In the genomic region with DNA sequence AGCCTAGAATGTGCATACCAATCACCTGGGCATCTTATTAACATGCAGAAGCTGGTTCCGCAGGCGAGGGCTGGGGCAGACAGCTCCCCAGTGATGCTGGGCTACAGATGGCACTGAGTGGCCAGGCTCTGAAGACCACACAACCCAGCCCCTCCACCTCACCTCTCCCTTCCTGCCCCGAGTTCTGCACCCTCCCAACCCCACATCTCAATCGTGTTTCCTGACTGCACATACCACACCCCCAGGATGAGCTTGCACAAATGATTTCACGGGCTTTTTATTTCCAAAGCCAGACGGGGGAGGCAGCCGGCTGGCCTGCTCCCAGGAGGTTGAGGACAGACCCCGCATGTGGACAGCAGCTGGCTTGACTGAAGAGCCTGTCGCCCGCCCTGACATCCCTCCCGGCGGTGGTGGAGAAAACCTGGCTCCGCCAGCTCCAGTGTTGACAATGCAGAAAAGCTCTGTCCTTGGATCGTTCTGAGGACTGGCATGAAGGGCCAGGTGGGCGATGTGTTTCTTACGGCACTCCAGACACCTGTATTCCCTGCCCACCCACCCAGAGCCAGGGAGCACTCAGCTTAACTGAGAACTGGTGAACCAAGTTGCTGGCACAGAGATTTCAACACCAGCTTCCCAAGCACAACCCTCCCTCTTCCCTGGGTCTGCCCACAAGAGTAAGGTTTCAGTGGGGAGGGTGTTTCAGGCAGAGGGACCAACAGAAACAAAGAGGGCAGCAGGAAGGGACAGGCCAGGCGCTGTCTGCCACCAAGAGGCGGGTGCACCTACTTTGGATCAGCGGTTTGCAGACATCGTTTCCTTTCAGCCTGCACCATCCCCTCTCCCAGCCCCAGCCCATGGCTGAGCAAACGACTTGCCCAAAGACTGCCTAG, we compare ENCODE assay signal across 9 cellular contexts. TPM values are rescaled to one million over a fixed set of nuclear protein-coding genes. Genes with fewer than 3 reads are reported as not detected.
DNase-seq lines count a peak whose midpoint lies in the region; ATAC-seq, FAIRE-seq and TF ChIP-seq lines count a peak whose summit lies in the region.
"Had no signal": no experiment of that assay in that cellular context is flagged by ENCODE, and none has a peak within 500 bp of the region (broad histone marks: within the 10 kb centered on the region; RNA-seq: fewer than 3 reads in every experiment).

No MANE protein-coding gene starts in this region.

- peak overlapping the region in 2 of 12 donors; percentile 4 to 6 for H3K4me3 ChIP-seq in heart left ventricle
- H3K4me3 ChIP-seq in subcutaneous abdominal adipose tissue (ENCODE audit: low read depth in 1 of 5, low read length in 5 of 5), result no peak overlapping the region

- WGBS in heart left ventricle, 4 donors, result 30 to 59% (median 44%) methylated on average over 16 to 21 of the region's 21 CpGs

- H3K9me3 ChIP-seq in heart left ventricle (no peaks in the 10 kb centered on the region), subcutaneous abdominal adipose tissue (ENCODE audit: control insufficient read depth in 5 of 5, low read length in 5 of 5) (no peaks in the 10 kb centered on the region)

- H3K9me3 Mint-ChIP-seq in T-helper 2 cell treated with Interferon-gamma antibody and Interleukin-4, amounts not matched to agents 5 μg/mL and 100 μg/mL, for 36 hours, result peaks cover 4% of the 10 kb centered on the region
- peaks cover 4% of the 10 kb centered on the region for H3K9me3 Mint-ChIP-seq in nephron progenitor cell
- H3K9me3 Mint-ChIP-seq: neural crest cell had no signal

- no peak for TF ChIP-seq POLR2A in heart left ventricle (IDR thresholded peaks at IDR 0.05)

- H3K4me3 Mint-ChIP-seq in T-helper 2 cell treated with Interferon-gamma antibody and Interleukin-4, amounts not matched to agents 5 μg/mL and 100 μg/mL, for 36 hours, result peak overlapping the region; percentile 69
- no peak overlapping the region for H3K4me3 Mint-ChIP-seq in nephron progenitor cell
- H3K4me3 Mint-ChIP-seq: neural crest cell had no signal

- no peaks in the 10 kb centered on the region for H3K27me3 Mint-ChIP-seq in T-helper 2 cell treated with Interferon-gamma antibody and Interleukin-4, amounts not matched to agents 5 μg/mL and 100 μg/mL, for 36 hours (ENCODE audit: low read depth)
- H3K27me3 Mint-ChIP-seq in nephron progenitor cell (ENCODE audit: low read depth, poor library complexity), result peaks cover 3% of the 10 kb centered on the region

- peaks cover 50% of the 10 kb centered on the region for H3K4me1 Mint-ChIP-seq in T-helper 2 cell treated with Interferon-gamma antibody and Interleukin-4, amounts not matched to agents 5 μg/mL and 100 μg/mL, for 36 hours (ENCODE audit: low read depth)
- H3K4me1 Mint-ChIP-seq in nephron progenitor cell, result peaks cover 77% of the 10 kb centered on the region

- H3K4me1 ChIP-seq in heart left ventricle, result peaks cover 23 to 76% (median 63%) of the 10 kb centered on the region in 12 donors
- H3K4me1 ChIP-seq in subcutaneous abdominal adipose tissue (ENCODE audit: control insufficient read depth in 5 of 5, insufficient read depth in 5 of 5, low read length in 5 of 5), result peaks cover 20 to 69% (median 63%) of the 10 kb centered on the region in 5 donors

- no peak for FAIRE-seq in HTR-8/SVneo (lab: Jason Lieb, UNC)

- H3K27me3 ChIP-seq in heart left ventricle (no peaks in the 10 kb centered on the region), subcutaneous abdominal adipose tissue (ENCODE audit: control insufficient read depth in 5 of 5, insufficient read depth in 4 of 5, low read length in 5 of 5) (no peaks in the 10 kb centered on the region)

- peak overlapping the region; percentile 57 to 97 (median 92) for H3K27ac ChIP-seq in heart left ventricle
- H3K27ac ChIP-seq in subcutaneous abdominal adipose tissue (ENCODE audit: low read depth, low read length), result peak overlapping the region; percentile 90

- intact Hi-C loops in heart left ventricle (cut with DNase I), result loop anchor here in 6 of 10 donors (2.0 to 5.0 kb wide), 6 partner anchors 17 to 33 kb away; a partner anchor contains a TSS

- H3K9ac ChIP-seq in subcutaneous abdominal adipose tissue (ENCODE audit: low read length in 5 of 5), result peak overlapping the region in 1 of 5 donors; percentile 18

- DNase-seq in NCI-H1694 treated with DMSO at 0.1 percent for 48 hours (lab: John Stamatoyannopoulos, UW) (peak; percentile 27), NCI-H1694 (lab: John Stamatoyannopoulos, UW) (no peak), heart left ventricle (peak in 4 of 5 donors; percentile 52 to 67 (median 59)), HTR-8/SVneo (ENCODE audit: insufficient read length, low spot score) (no peak), nephron progenitor cell (no peak)
- DNase-seq in T-helper 2 cell treated with Interferon-gamma antibody and Interleukin-4, amounts not matched to agents 5 μg/mL and 100 μg/mL, for 36 hours (ENCODE audit: low spot score), result no peak
- DNase-seq in effector CD4-positive, alpha-beta T cell, result no peak

- TF ChIP-seq CTCF in heart left ventricle (IDR thresholded peaks at IDR 0.05) (no peak), nephron progenitor cell (IDR thresholded peaks at IDR 0.05) (no peak)

- H3K27ac Mint-ChIP-seq in T-helper 2 cell treated with Interferon-gamma antibody and Interleukin-4, amounts not matched to agents 5 μg/mL and 100 μg/mL, for 36 hours, result peak overlapping the region; percentile 80
- H3K27ac Mint-ChIP-seq in nephron progenitor cell, result no peak overlapping the region

- peaks cover 3% of the 10 kb centered on the region for H3K36me3 Mint-ChIP-seq in T-helper 2 cell treated with Interferon-gamma antibody and Interleukin-4, amounts not matched to agents 5 μg/mL and 100 μg/mL, for 36 hours (ENCODE audit: low read depth)
- peaks cover 5% of the 10 kb centered on the region for H3K36me3 Mint-ChIP-seq in nephron progenitor cell (ENCODE audit: low read depth)

- ATAC-seq in heart left ventricle, result peak in 2 of 4 donors; percentile 3 to 43

- H3K36me3 ChIP-seq in heart left ventricle (peaks cover 0 to 15% (median 6%) of the 10 kb centered on the region in 9 donors), subcutaneous abdominal adipose tissue (ENCODE audit: control insufficient read depth in 5 of 5, insufficient read depth in 5 of 5, low read length in 5 of 5) (peaks cover 0 to 15% (median 11%) of the 10 kb centered on the region in 5 donors)

RNA-seq across cellular contexts. Expression of a gene that starts 21.6 kb away (rescaled TPM):
- 10 to 100 TPM; 20.8 to 57.6 (median 30.6) TPM for total RNA-seq in heart left ventricle
- polyA plus RNA-seq in heart left ventricle, result 10 to 100 TPM; 22.0 to 33.3 TPM

RNA-seq across cellular contexts. Expression of a gene that starts 32.5 kb away (rescaled TPM):
- total RNA-seq in heart left ventricle, result 1 to 10 TPM; 3.1 to 9.0 (median 5.3) TPM
- 1 to 10 TPM; 2.5 to 3.9 TPM for polyA plus RNA-seq in heart left ventricle

Comparison
In these comparisons a context has a peak if more than half of its experiments do, and no peak if none do; other contexts are left out.
1. DNase-seq: peak in NCI-H1694 treated with DMSO at 0.1 percent for 48 hours (single experiment) and heart left ventricle (4 of 5); none in NCI-H1694 (single experiment), T-helper 2 cell treated with Interferon-gamma antibody and Interleukin-4, amounts not matched to agents 5 μg/mL and 100 μg/mL, for 36 hours (single experiment), HTR-8/SVneo (single experiment), effector CD4-positive, alpha-beta T cell (single experiment) and nephron progenitor cell (single experiment).